ENCODE assay signal across 1 cellular context in the genomic region with DNA sequence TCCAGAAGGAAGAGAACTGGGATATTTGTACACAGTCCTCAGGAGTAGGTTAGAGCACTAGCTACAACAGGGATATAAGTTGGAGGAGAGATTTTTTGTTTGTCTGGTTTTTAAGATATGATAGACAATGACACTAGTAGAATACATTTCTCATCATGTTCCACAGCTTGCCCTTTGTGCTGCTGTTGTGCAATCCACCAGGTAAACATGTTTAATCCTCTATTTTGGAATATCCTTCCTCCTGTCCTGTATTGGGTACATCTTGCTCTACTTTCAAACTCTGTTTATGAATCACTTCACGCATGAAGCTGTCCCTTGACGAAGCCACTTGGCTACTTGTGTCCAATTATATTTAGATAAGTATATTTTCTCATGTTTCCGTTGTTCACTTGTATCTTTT.
TF ChIP-seq lines count a peak whose summit lies in the region.

No MANE protein-coding gene starts in this region.

TF ChIP-seq in HepG2, 621 proteins besides CTCF, POLR2A, EP300 and RAD21 (continued from another document and continues in another):
- TF ChIP-seq, protein P1, sequence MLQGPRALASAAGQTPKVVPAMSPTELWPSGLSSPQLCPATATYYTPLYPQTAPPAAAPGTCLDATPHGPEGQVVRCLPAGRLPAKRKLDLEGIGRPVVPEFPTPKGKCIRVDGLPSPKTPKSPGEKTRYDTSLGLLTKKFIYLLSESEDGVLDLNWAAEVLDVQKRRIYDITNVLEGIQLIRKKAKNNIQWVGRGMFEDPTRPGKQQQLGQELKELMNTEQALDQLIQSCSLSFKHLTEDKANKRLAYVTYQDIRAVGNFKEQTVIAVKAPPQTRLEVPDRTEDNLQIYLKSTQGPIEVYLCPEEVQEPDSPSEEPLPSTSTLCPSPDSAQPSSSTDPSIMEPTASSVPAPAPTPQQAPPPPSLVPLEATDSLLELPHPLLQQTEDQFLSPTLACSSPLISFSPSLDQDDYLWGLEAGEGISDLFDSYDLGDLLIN (CRISPR knock-in tag; IDR thresholded peaks at IDR 0.05; ENCODE audit: borderline replicate concordance) = no peak
- TF ChIP-seq FOXP1 (IDR thresholded peaks at IDR 0.05) (no peak), FOXP1 (CRISPR knock-in tag; IDR thresholded peaks at IDR 0.05) (peak; percentile 64; the same call in 1 of the 2 replicates), KLF16 (CRISPR knock-in tag; IDR thresholded peaks at IDR 0.05) (no peak), ZNF138 (CRISPR knock-in tag; IDR thresholded peaks at IDR 0.05; ENCODE audit: low read depth) (no peak), SOX6 (IDR thresholded peaks at IDR 0.05) (no peak), SOX6 (CRISPR knock-in tag; IDR thresholded peaks at IDR 0.05) (peak; percentile 73; the same call in 1 of the 2 replicates), ZNF644 (CRISPR knock-in tag; IDR thresholded peaks at IDR 0.05; ENCODE audit: low read depth) (0 out of 2 replicates have a peak, but pooled peaks have one; percentile 18), ZNF878 (CRISPR knock-in tag; IDR thresholded peaks at IDR 0.05) (no peak), ZNF724P (CRISPR knock-in tag; IDR thresholded peaks at IDR 0.05; ENCODE audit: borderline replicate concordance) (no peak), ARID5B (CRISPR knock-in tag; IDR thresholded peaks at IDR 0.05) (peak; percentile 79), FOSL2 (CRISPR knock-in tag; IDR thresholded peaks at IDR 0.05) (no peak), ELF3 (CRISPR knock-in tag; IDR thresholded peaks at IDR 0.05) (peak; percentile 80), SAP130 (CRISPR knock-in tag; IDR thresholded peaks at IDR 0.05; ENCODE audit: low read depth) (0 out of 2 replicates have a peak, but pooled peaks have one; percentile 17), ZNF547 (CRISPR knock-in tag; IDR thresholded peaks at IDR 0.05) (no peak), AHDC1 (CRISPR knock-in tag; IDR thresholded peaks at IDR 0.05; ENCODE audit: borderline replicate concordance) (peak; percentile 49; the same call in 1 of the 2 replicates), ZNF629 (CRISPR knock-in tag; conservative IDR thresholded peaks at IDR 0.05) (0 out of 2 replicates have a peak, but pooled peaks have one; percentile 28), ZSCAN22 (CRISPR knock-in tag; IDR thresholded peaks at IDR 0.05) (no peak), HNF4A (CRISPR knock-in tag; IDR thresholded peaks at IDR 0.05) (peak; percentile 83), NR2F6 (IDR thresholded peaks at IDR 0.05) (no peak), NR2F6 (CRISPR knock-in tag; IDR thresholded peaks at IDR 0.05) (0 out of 2 replicates have a peak, but pooled peaks have one; percentile 24), FOXJ3 (CRISPR knock-in tag; IDR thresholded peaks at IDR 0.05; ENCODE audit: borderline replicate concordance) (peak; percentile 76; the same call in 1 of the 2 replicates), SOX13 (IDR thresholded peaks at IDR 0.05) (no peak), SOX13 (CRISPR knock-in tag; conservative IDR thresholded peaks at IDR 0.05 in 1 of 2, IDR thresholded peaks at IDR 0.05 in 1 of 2) (peak in 1 of 2 experiments; percentile 87; a peak in 2 of 4 replicates), FOXA3 (CRISPR knock-in tag; IDR thresholded peaks at IDR 0.05) (peak; percentile 76), NFE2L1 (CRISPR knock-in tag; IDR thresholded peaks at IDR 0.05; ENCODE audit: borderline replicate concordance) (no peak), CEBPG (CRISPR knock-in tag; IDR thresholded peaks at IDR 0.05) (peak; percentile 88), NCOA2 (CRISPR knock-in tag; IDR thresholded peaks at IDR 0.05) (0 out of 2 replicates have a peak, but pooled peaks have one; percentile 15), SOX5 (CRISPR knock-in tag; IDR thresholded peaks at IDR 0.05; ENCODE audit: borderline replicate concordance) (peak; percentile 68; the same call in 1 of the 2 replicates), HNF4G (IDR thresholded peaks at IDR 0.05; ENCODE audit: borderline replicate concordance, low read depth, low read length) (peak; percentile 57; the same call in 1 of the 2 replicates), HNF4G (CRISPR knock-in tag; IDR thresholded peaks at IDR 0.05; ENCODE audit: borderline replicate concordance, low read depth) (no peak), ZNF460 (CRISPR knock-in tag; IDR thresholded peaks at IDR 0.05; ENCODE audit: borderline replicate concordance) (no peak), ZNF451 (CRISPR knock-in tag; IDR thresholded peaks at IDR 0.05) (no peak), ZKSCAN8 (CRISPR knock-in tag; IDR thresholded peaks at IDR 0.05; ENCODE audit: borderline replicate concordance) (no peak), FOXP4 (CRISPR knock-in tag; IDR thresholded peaks at IDR 0.05) (peak; percentile 69)
- TF ChIP-seq, protein P2, sequence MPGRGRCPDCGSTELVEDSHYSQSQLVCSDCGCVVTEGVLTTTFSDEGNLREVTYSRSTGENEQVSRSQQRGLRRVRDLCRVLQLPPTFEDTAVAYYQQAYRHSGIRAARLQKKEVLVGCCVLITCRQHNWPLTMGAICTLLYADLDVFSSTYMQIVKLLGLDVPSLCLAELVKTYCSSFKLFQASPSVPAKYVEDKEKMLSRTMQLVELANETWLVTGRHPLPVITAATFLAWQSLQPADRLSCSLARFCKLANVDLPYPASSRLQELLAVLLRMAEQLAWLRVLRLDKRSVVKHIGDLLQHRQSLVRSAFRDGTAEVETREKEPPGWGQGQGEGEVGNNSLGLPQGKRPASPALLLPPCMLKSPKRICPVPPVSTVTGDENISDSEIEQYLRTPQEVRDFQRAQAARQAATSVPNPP (CRISPR knock-in tag; IDR thresholded peaks at IDR 0.05) = no peak
- TF ChIP-seq, protein P3, sequence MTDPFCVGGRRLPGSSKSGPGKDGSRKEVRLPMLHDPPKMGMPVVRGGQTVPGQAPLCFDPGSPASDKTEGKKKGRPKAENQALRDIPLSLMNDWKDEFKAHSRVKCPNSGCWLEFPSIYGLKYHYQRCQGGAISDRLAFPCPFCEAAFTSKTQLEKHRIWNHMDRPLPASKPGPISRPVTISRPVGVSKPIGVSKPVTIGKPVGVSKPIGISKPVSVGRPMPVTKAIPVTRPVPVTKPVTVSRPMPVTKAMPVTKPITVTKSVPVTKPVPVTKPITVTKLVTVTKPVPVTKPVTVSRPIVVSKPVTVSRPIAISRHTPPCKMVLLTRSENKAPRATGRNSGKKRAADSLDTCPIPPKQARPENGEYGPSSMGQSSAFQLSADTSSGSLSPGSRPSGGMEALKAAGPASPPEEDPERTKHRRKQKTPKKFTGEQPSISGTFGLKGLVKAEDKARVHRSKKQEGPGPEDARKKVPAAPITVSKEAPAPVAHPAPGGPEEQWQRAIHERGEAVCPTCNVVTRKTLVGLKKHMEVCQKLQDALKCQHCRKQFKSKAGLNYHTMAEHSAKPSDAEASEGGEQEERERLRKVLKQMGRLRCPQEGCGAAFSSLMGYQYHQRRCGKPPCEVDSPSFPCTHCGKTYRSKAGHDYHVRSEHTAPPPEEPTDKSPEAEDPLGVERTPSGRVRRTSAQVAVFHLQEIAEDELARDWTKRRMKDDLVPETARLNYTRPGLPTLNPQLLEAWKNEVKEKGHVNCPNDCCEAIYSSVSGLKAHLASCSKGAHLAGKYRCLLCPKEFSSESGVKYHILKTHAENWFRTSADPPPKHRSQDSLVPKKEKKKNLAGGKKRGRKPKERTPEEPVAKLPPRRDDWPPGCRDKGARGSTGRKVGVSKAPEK (CRISPR knock-in tag; IDR thresholded peaks at IDR 0.05; ENCODE audit: borderline replicate concordance) = no peak
- TF ChIP-seq, protein P4, sequence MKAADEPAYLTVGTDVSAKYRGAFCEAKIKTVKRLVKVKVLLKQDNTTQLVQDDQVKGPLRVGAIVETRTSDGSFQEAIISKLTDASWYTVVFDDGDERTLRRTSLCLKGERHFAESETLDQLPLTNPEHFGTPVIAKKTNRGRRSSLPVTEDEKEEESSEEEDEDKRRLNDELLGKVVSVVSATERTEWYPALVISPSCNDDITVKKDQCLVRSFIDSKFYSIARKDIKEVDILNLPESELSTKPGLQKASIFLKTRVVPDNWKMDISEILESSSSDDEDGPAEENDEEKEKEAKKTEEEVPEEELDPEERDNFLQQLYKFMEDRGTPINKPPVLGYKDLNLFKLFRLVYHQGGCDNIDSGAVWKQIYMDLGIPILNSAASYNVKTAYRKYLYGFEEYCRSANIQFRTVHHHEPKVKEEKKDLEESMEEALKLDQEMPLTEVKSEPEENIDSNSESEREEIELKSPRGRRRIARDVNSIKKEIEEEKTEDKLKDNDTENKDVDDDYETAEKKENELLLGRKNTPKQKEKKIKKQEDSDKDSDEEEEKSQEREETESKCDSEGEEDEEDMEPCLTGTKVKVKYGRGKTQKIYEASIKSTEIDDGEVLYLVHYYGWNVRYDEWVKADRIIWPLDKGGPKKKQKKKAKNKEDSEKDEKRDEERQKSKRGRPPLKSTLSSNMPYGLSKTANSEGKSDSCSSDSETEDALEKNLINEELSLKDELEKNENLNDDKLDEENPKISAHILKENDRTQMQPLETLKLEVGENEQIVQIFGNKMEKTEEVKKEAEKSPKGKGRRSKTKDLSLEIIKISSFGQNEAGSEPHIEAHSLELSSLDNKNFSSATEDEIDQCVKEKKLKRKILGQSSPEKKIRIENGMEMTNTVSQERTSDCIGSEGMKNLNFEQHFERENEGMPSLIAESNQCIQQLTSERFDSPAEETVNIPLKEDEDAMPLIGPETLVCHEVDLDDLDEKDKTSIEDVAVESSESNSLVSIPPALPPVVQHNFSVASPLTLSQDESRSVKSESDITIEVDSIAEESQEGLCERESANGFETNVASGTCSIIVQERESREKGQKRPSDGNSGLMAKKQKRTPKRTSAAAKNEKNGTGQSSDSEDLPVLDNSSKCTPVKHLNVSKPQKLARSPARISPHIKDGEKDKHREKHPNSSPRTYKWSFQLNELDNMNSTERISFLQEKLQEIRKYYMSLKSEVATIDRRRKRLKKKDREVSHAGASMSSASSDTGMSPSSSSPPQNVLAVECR (CRISPR knock-in tag; IDR thresholded peaks at IDR 0.05; ENCODE audit: borderline replicate concordance) = no peak
